ENCODE assay signal across 10 cellular contexts in the genomic region with DNA sequence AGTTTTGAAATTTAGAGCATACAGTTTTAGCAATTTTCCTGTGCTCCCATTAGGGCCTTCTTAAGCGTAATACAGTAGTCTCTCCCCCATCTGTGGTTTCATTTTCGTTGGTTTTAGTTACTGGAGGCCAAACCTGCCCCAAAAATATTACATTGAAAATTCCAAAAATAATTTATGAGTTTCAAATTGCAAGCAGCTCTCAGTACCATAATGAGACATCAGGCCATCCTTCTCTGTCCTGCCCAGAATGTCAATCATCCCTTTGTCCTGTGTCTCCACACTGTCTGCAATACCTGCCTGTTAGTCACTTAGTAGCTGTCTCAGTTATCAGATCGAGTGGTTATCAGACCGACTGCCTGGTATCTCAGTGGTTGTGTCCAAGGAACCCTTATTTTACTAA. TPM values are rescaled to one million over a fixed set of nuclear protein-coding genes. Genes with fewer than 3 reads are reported as not detected.
DNase-seq lines count a peak whose midpoint lies in the region; ATAC-seq and TF ChIP-seq lines count a peak whose summit lies in the region.
"Had no signal": no experiment of that assay in that cellular context is flagged by ENCODE, and none has a peak within 500 bp of the region (broad histone marks: within the 10 kb centered on the region; RNA-seq: fewer than 3 reads in every experiment).

No MANE protein-coding gene starts in this region.

- no peak overlapping the region for H3K9ac ChIP-seq in Karpas-422 (ENCODE audit: low read length)

- H3K4me2 ChIP-seq in Karpas-422 (ENCODE audit: low read depth, low read length, poor library complexity, severe bottlenecking), result no peak overlapping the region

- H3K9me2 ChIP-seq in Karpas-422 (replicated peaks; ENCODE audit: insufficient read depth, low read length), result no peaks in the 10 kb centered on the region

- 79 to 80% methylated on average over 4 of the region's 4 CpGs for WGBS in upper lobe of left lung, 2 donors

- peaks cover 6% of the 10 kb centered on the region; the same call in 1 of the 2 replicates for H3K79me2 ChIP-seq in Karpas-422 (ENCODE audit: low read length)

- peak; percentile 89 for ATAC-seq in GM19351 (IDR thresholded peaks at IDR 0.05; ENCODE audit: unreplicated experiment)
- ATAC-seq in HG02798 (IDR thresholded peaks at IDR 0.05; ENCODE audit: poor library complexity, unreplicated experiment), result peak; percentile 88
- ATAC-seq in HG03521 (IDR thresholded peaks at IDR 0.05; ENCODE audit: unreplicated experiment), result peak; percentile 70
- ATAC-seq in upper lobe of left lung (ENCODE audit: low FRiP score in 2 of 2), result no peak

- no peak overlapping the region for H2AFZ ChIP-seq in Karpas-422 (ENCODE audit: low read length)

- H3K27me3 ChIP-seq in upper lobe of left lung, result no peaks in the 10 kb centered on the region
- H3K27me3 ChIP-seq in Karpas-422 (ENCODE audit: low read length), result no peaks in the 10 kb centered on the region

- no peak for TF ChIP-seq POLR2A in upper lobe of left lung (IDR thresholded peaks at IDR 0.05)

- TF ChIP-seq CTCF in GM12865 (IDR thresholded peaks at IDR 0.05; ENCODE audit: insufficient read depth, low read depth, low read length, missing control alignments), result no peak
- no peak for TF ChIP-seq CTCF in upper lobe of left lung (IDR thresholded peaks at IDR 0.05)

- DNase-seq in GM12865 (ENCODE audit: low read depth), result peak; percentile 87
- no peak for DNase-seq in DMS79 (lab: John Stamatoyannopoulos, UW)
- no peak for DNase-seq in upper lobe of left lung
- DNase-seq in Karpas-422, result no peak
- DNase-seq in SKM-1 treated with dmso at 0.1 percent for 144 hours (lab: John Stamatoyannopoulos, UW; ENCODE audit: unreplicated experiment), result no peak
- DNase-seq: activated effector memory CD4-positive, alpha-beta T cell treated with anti-CD3 and anti-CD28 coated beads, Interleukin-2, amount 50 U/mL, for 16 hours had no signal

- H3K36me3 ChIP-seq in upper lobe of left lung (peaks cover 0 to 68% (median 6%) of the 10 kb centered on the region in 4 donors), Karpas-422 (ENCODE audit: insufficient read depth, low read length) (peaks cover 92% of the 10 kb centered on the region)

- no peak for TF ChIP-seq EP300 in upper lobe of left lung (IDR thresholded peaks at IDR 0.05)

- H3K4me1 ChIP-seq in upper lobe of left lung (no peaks in the 10 kb centered on the region), Karpas-422 (ENCODE audit: low read length) (no peaks in the 10 kb centered on the region)

- H3K27ac ChIP-seq in upper lobe of left lung (no peak overlapping the region), Karpas-422 (ENCODE audit: low read length) (no peak overlapping the region)
- H3K27ac ChIP-seq: skin epidermis had no signal

- no peaks in the 10 kb centered on the region for H4K20me1 ChIP-seq in Karpas-422 (ENCODE audit: insufficient read depth, low read depth, low read length)

- H3K9me3 ChIP-seq in upper lobe of left lung (peaks cover 0 to 4% (median under 1%) of the 10 kb centered on the region in 4 donors), Karpas-422 (ENCODE audit: low read length) (no peaks in the 10 kb centered on the region; the same call in 1 of the 2 replicates)

- peak overlapping the region; percentile 34 for H3K4me3 ChIP-seq in GM12865 (ENCODE audit: low read depth, low read length)
- no peak overlapping the region for H3K4me3 ChIP-seq in upper lobe of left lung
- no peak overlapping the region for H3K4me3 ChIP-seq in Karpas-422 (ENCODE audit: low read length)
- H3K4me3 ChIP-seq: skin epidermis had no signal

RNA-seq across cellular contexts. Expression of a gene that starts 45.4 kb away (rescaled TPM):
- total RNA-seq in upper lobe of left lung, result 10 to 100 TPM; 26.3 to 70.0 (median 40.4) TPM
- 50.2 and 50.9 TPM in 2 replicates for total RNA-seq in Karpas-422 (2014; rRNA removed; shearing (Covaris generic); ENCODE audit: low replicate concordance)

RNA-seq across cellular contexts. Expression of a gene that starts 54.7 kb away (rescaled TPM):
- 1 to 10 TPM in 4 of 6 donors, under 1 TPM in 1, not detected in 1; 0.91 to 2.4 (median 1.4) TPM for total RNA-seq in upper lobe of left lung
- total RNA-seq in Karpas-422 (2014; rRNA removed; shearing (Covaris generic); ENCODE audit: low replicate concordance), result 0.26 TPM in 1 of 2 replicates, not detected in the other

Comparison
In these comparisons a context has a peak if more than half of its experiments do, and no peak if none do; other contexts are left out.
1. ATAC-seq: peak in GM19351 (single experiment), HG02798 (single experiment) and HG03521 (single experiment); none in upper lobe of left lung (0 of 2).